ENCODE assay signal across 2 cellular contexts in genomic region chr4:91596683-91597082, GRCh38.
TF ChIP-seq lines count a peak whose summit lies in the region.

No MANE protein-coding gene starts in this region.

TF ChIP-seq in HepG2, 621 proteins besides CTCF, POLR2A, EP300 and RAD21:
- TF ChIP-seq PRMT3 (CRISPR knock-in tag; IDR thresholded peaks at IDR 0.05; ENCODE audit: borderline replicate concordance, low read depth) (no peak), ATF7 (IDR thresholded peaks at IDR 0.05) (peak; percentile 65), ATF7 (CRISPR knock-in tag; IDR thresholded peaks at IDR 0.05) (no peak), MYPOP (CRISPR knock-in tag; IDR thresholded peaks at IDR 0.05) (no peak), TFDP2 (CRISPR knock-in tag; IDR thresholded peaks at IDR 0.05) (no peak), CREB1 (IDR thresholded peaks at IDR 0.05) (peak; percentile 73), CREB1 (CRISPR knock-in tag; IDR thresholded peaks at IDR 0.05) (no peak), NR0B2 (CRISPR knock-in tag; IDR thresholded peaks at IDR 0.05) (no peak), SNAI1 (CRISPR knock-in tag; IDR thresholded peaks at IDR 0.05; ENCODE audit: borderline replicate concordance) (no peak), ZBTB34 (CRISPR knock-in tag; IDR thresholded peaks at IDR 0.05) (no peak), NFIB (CRISPR knock-in tag; IDR thresholded peaks at IDR 0.05; ENCODE audit: borderline replicate concordance) (no peak), ZNF782 (CRISPR knock-in tag; IDR thresholded peaks at IDR 0.05; ENCODE audit: borderline replicate concordance) (no peak), ZNF790 (CRISPR knock-in tag; IDR thresholded peaks at IDR 0.05; ENCODE audit: borderline replicate concordance) (no peak), ZNF557 (CRISPR knock-in tag; IDR thresholded peaks at IDR 0.05) (no peak)

TF ChIP-seq in WTC11, 78 proteins besides CTCF, POLR2A, EP300 and RAD21:
- TF ChIP-seq NR1H2 (CRISPR knock-in tag; IDR thresholded peaks at IDR 0.05) = no peak
- no peak for TF ChIP-seq FOXP4 (CRISPR knock-in tag; IDR thresholded peaks at IDR 0.05)
- TF ChIP-seq ATF2 (CRISPR knock-in tag; IDR thresholded peaks at IDR 0.05; ENCODE audit: borderline replicate concordance, low read depth) = no peak
- TF ChIP-seq ZBTB21 (CRISPR knock-in tag; IDR thresholded peaks at IDR 0.05; ENCODE audit: borderline replicate concordance) = 0 out of 2 replicates have a peak, but pooled peaks have one; percentile 66
- TF ChIP-seq ZNF219 (CRISPR knock-in tag; IDR thresholded peaks at IDR 0.05; ENCODE audit: borderline replicate concordance) = no peak
- TF ChIP-seq ZNF121 (CRISPR knock-in tag; IDR thresholded peaks at IDR 0.05) = no peak
- no peak for TF ChIP-seq ELF4 (CRISPR knock-in tag; IDR thresholded peaks at IDR 0.05; ENCODE audit: low read depth)
